8 cellular contexts compared by ENCODE assay signal in genomic region chr19:35868172-35868822, GRCh38. TPM values are rescaled to one million over a fixed set of nuclear protein-coding genes. Genes with fewer than 3 reads are reported as not detected.
DNase-seq lines count a peak whose midpoint lies in the region; ATAC-seq, FAIRE-seq and TF ChIP-seq lines count a peak whose summit lies in the region.

APLP1 (plus strand) TSS chr19:35868574; CDS start chr19:35868637, 63 bp downstream.

- H3K27ac Mint-ChIP-seq in stimulated activated naive B cell treated with anti-CD40 and anti-IgM and Interleukin-4, amounts not matched to agents 10 μg/mL and 1 μg/mL and 100 μg/mL, for 72 hours: peak within 1 kb of the TSS; percentile 22

- POLR2A ChIA-PET in endothelial cell of umbilical vein (lab: Charles Lee): no interaction called here

- TF ChIP-seq POLR2A in endothelial cell of umbilical vein (IDR thresholded peaks at IDR 0.05; ENCODE audit: low read depth, low read length): no peak

- dilution Hi-C loops in endothelial cell of umbilical vein (cut with MboI; ENCODE audit: extremely low pct_ligation_motif_present, low sequenced_read_pairs): no loop called here

- H3K36me3 ChIP-seq in ACC112 (ENCODE audit: insufficient read depth, low read length): no peaks in the 10 kb centered on the region
- no peaks in the 10 kb centered on the region for H3K36me3 ChIP-seq in endothelial cell of umbilical vein (ENCODE audit: control insufficient read depth in 2 of 2, extremely low read depth in 1 of 2, insufficient read depth in 2 of 2, low read length in 2 of 2)
- H3K36me3 ChIP-seq in mucosa of descending colon (ENCODE audit: low read depth): no peaks in the 10 kb centered on the region

- H3K27me3 ChIP-seq in ACC112 (ENCODE audit: insufficient read depth, low read length) (0 out of 2 replicates have a peak, but pooled peaks cover 7% of the 10 kb centered on the region), endothelial cell of umbilical vein (ENCODE audit: control insufficient read depth in 2 of 2, insufficient read depth in 2 of 2, low read length in 2 of 2) (peaks cover 2 to 7% of the 10 kb centered on the region in 2 experiments)

- no peaks in the 10 kb centered on the region for H3K9me1 ChIP-seq in endothelial cell of umbilical vein (replicated peaks; ENCODE audit: control insufficient read depth, extremely low read depth, insufficient read depth, low read length)

- H3K9me3 ChIP-seq in endothelial cell of umbilical vein (replicated peaks; ENCODE audit: control insufficient read depth, insufficient read depth, low read length): no peaks in the 10 kb centered on the region
- H3K9me3 ChIP-seq in mucosa of descending colon: no peaks in the 10 kb centered on the region

- peaks cover 6% of the 10 kb centered on the region for H3K4me1 ChIP-seq in ACC112 (ENCODE audit: control insufficient read depth, insufficient read depth, low read length, unreplicated experiment)
- peaks cover 4% of the 10 kb centered on the region for H3K4me1 ChIP-seq in endothelial cell of umbilical vein (ENCODE audit: control insufficient read depth, extremely low read depth, insufficient read depth, low read length)
- peaks cover 18% of the 10 kb centered on the region for H3K4me1 ChIP-seq in mucosa of descending colon (ENCODE audit: low read depth)

- peak within 1 kb of the TSS; percentile 47 to 72 for H3K4me3 Mint-ChIP-seq in stimulated activated naive B cell treated with anti-CD40 and anti-IgM and Interleukin-4, amounts not matched to agents 10 μg/mL and 1 μg/mL and 100 μg/mL, for 72 hours

- ATAC-seq in GM21360 (IDR thresholded peaks at IDR 0.05; ENCODE audit: unreplicated experiment) (peak; percentile 49), mucosa of descending colon (peak; percentile 85), HG02870 (IDR thresholded peaks at IDR 0.05; ENCODE audit: unreplicated experiment) (no peak)
- peak; percentile 70 for ATAC-seq in stimulated activated naive B cell treated with anti-CD40 and anti-IgM and Interleukin-4, amounts not matched to agents 10 μg/mL and 1 μg/mL and 100 μg/mL, for 72 hours (replicated peaks)

- peaks cover 0 to 6% of the 10 kb centered on the region in 2 donors for H3K9me3 Mint-ChIP-seq in stimulated activated naive B cell treated with anti-CD40 and anti-IgM and Interleukin-4, amounts not matched to agents 10 μg/mL and 1 μg/mL and 100 μg/mL, for 72 hours

- FAIRE-seq in endothelial cell of umbilical vein (lab: Jason Lieb, UNC): peak; percentile 48

- peaks cover 77 to 83% of the 10 kb centered on the region in 2 donors for H3K27me3 Mint-ChIP-seq in stimulated activated naive B cell treated with anti-CD40 and anti-IgM and Interleukin-4, amounts not matched to agents 10 μg/mL and 1 μg/mL and 100 μg/mL, for 72 hours

- no peaks in the 10 kb centered on the region for H3K79me2 ChIP-seq in ACC112 (ENCODE audit: control insufficient read depth, insufficient read depth, low read length, unreplicated experiment)
- H3K79me2 ChIP-seq in endothelial cell of umbilical vein (ENCODE audit: control insufficient read depth, insufficient read depth, low read length): no peaks in the 10 kb centered on the region

- no peak within 1 kb of the TSS for H3K9ac ChIP-seq in endothelial cell of umbilical vein (replicated peaks; ENCODE audit: extremely low read depth, insufficient read depth, low read length)

- intact Hi-C loops in endothelial cell of umbilical vein (cut with micrococcal nuclease): no loop called here
- intact Hi-C loops in mucosa of descending colon (cut with DNase I, micrococcal nuclease): no loop called here

- no TSS peak for BruUV-seq in endothelial cell of umbilical vein (replicated peaks; lab: Mats Ljungman, UMichigan)

- H4K20me1 ChIP-seq in endothelial cell of umbilical vein (replicated peaks; ENCODE audit: control insufficient read depth, extremely low read depth, insufficient read depth, low read length): no peaks in the 10 kb centered on the region

- peaks cover 12 to 17% of the 10 kb centered on the region in 2 donors for H3K4me1 Mint-ChIP-seq in stimulated activated naive B cell treated with anti-CD40 and anti-IgM and Interleukin-4, amounts not matched to agents 10 μg/mL and 1 μg/mL and 100 μg/mL, for 72 hours

- H2AFZ ChIP-seq in ACC112 (ENCODE audit: low read length, unreplicated experiment) (peak within 1 kb of the TSS; percentile 60), endothelial cell of umbilical vein (ENCODE audit: low read depth, low read length) (peak within 1 kb of the TSS; percentile 26)

- no peak for TF ChIP-seq CTCF in endothelial cell of umbilical vein (IDR thresholded peaks at IDR 0.05; ENCODE audit: extremely low read depth in 1 of 2, insufficient read depth in 1 of 2, low read depth in 1 of 2, low read length in 2 of 2)
- TF ChIP-seq CTCF in mucosa of descending colon (IDR thresholded peaks at IDR 0.05): no peak

- H3K27ac ChIP-seq in ACC112 (ENCODE audit: low read depth, low read length) (no peak within 1 kb of the TSS), endothelial cell of umbilical vein (ENCODE audit: insufficient read depth, low read depth, low read length) (no peak within 1 kb of the TSS)

- peaks cover 4 to 7% of the 10 kb centered on the region in 2 donors for H3K36me3 Mint-ChIP-seq in stimulated activated naive B cell treated with anti-CD40 and anti-IgM and Interleukin-4, amounts not matched to agents 10 μg/mL and 1 μg/mL and 100 μg/mL, for 72 hours

- H3K4me3 ChIP-seq in ACC112 (ENCODE audit: low read depth, low read length) (peak within 1 kb of the TSS; percentile 79), endothelial cell of umbilical vein (replicated peaks in 1 of 3; ENCODE audit: insufficient read depth in 1 of 3, low read depth in 1 of 3, low read length in 3 of 3) (peak within 1 kb of the TSS in 2 of 3 experiments; percentile 19 to 20), mucosa of descending colon (no peak within 1 kb of the TSS)

- CTCF ChIA-PET in endothelial cell of umbilical vein (lab: Charles Lee): no interaction called here

- H3K4me2 ChIP-seq in endothelial cell of umbilical vein (ENCODE audit: insufficient read depth, low read length): peak within 1 kb of the TSS; percentile 43

- DNase-seq in NCI-H510A treated with DMSO at 0.1 percent for 48 hours (lab: John Stamatoyannopoulos, UW): peak; percentile 64
- DNase-seq in activated T-cell treated with anti-CD3 and anti-CD28 coated beads for 1 hour (ENCODE audit: low read depth): peak; percentile 48
- DNase-seq in endothelial cell of umbilical vein (ENCODE audit: low read depth, low spot score): peak; percentile 39
- DNase-seq in mucosa of descending colon: peak in 2 of 3 donors; percentile 68 to 76
- no peak for DNase-seq in stimulated activated naive B cell treated with anti-CD40 and anti-IgM and Interleukin-4, amounts not matched to agents 10 μg/mL and 1 μg/mL and 100 μg/mL, for 72 hours

TF ChIP-seq in endothelial cell of umbilical vein, 7 proteins besides CTCF, POLR2A, EP300 and RAD21:
- no peak for TF ChIP-seq FOS (IDR thresholded peaks at IDR 0.05; ENCODE audit: borderline replicate concordance, insufficient read depth, low read length)
- TF ChIP-seq MAX (IDR thresholded peaks at IDR 0.05; ENCODE audit: insufficient read depth, insufficient read length): no peak

RNA-seq across cellular contexts. Expression of gene APLP1, which starts in this region (rescaled TPM):
- total RNA-seq in endothelial cell of umbilical vein (6.2 and 9.0 TPM in 2 replicates), mucosa of descending colon (10 to 100 TPM in 1 of 3 donors, 1 to 10 TPM in 2; 1.6 to 13.2 (median 1.9) TPM)
- polyA plus RNA-seq in endothelial cell of umbilical vein: 13.0 and 15.1 TPM in 2 replicates
- polyA plus RNA-seq in endothelial cell of umbilical vein (2011; cell fraction: cytosol; rRNA removed): 9.5 and 11.5 TPM in 2 replicates
- polyA plus RNA-seq in endothelial cell of umbilical vein (2011; cell fraction: nucleus; rRNA removed): 12.7 and 14.6 TPM in 2 replicates
- 17.9 and 23.5 TPM in 2 replicates for polyA plus RNA-seq in endothelial cell of umbilical vein (2012)
- polyA minus RNA-seq in endothelial cell of umbilical vein: 7.5 and 10.7 TPM in 2 replicates
- polyA minus RNA-seq in endothelial cell of umbilical vein (2011; cell fraction: cytosol; rRNA and poly(A)+ RNA removed): not detected
- 2.3 and 5.0 TPM in 2 replicates for polyA minus RNA-seq in endothelial cell of umbilical vein (2011; cell fraction: nucleus; rRNA and poly(A)+ RNA removed)
